9 cellular contexts compared by ENCODE assay signal in genomic region chr7:69695998-69696657, GRCh38.
DNase-seq lines count a peak whose midpoint lies in the region; ATAC-seq and TF ChIP-seq lines count a peak whose summit lies in the region.
"Had no signal": no experiment of that assay in that cellular context is flagged by ENCODE, and none has a peak within 500 bp of the region (broad histone marks: within the 10 kb centered on the region; RNA-seq: fewer than 3 reads in every experiment).

No MANE protein-coding gene starts in this region.

- no peak overlapping the region for H2AK5ac ChIP-seq in H9 (ENCODE audit: insufficient read length, low read length)

- no peak overlapping the region for H2BK20ac ChIP-seq in H9 (ENCODE audit: low read depth, low read length, poor library complexity, severe bottlenecking)

- no peak overlapping the region for H2BK5ac ChIP-seq in H9 (ENCODE audit: insufficient read length, low read length)

- no peaks in the 10 kb centered on the region for H3K4me1 ChIP-seq in H9 (ENCODE audit: insufficient read depth, low read length)

- no peak overlapping the region for H3T11ph ChIP-seq in H9 (ENCODE audit: low read length)

- no peak overlapping the region for H2BK12ac ChIP-seq in H9 (ENCODE audit: insufficient read length, low read depth, low read length)

- no peak overlapping the region for H3K27ac ChIP-seq in H9 (ENCODE audit: insufficient read length, low read depth, low read length)

- no peaks in the 10 kb centered on the region for H3K9me3 Mint-ChIP-seq in natural killer cell treated with Interleukin-12 subunit alpha and Interleukin-12 subunit beta and Interleukin-15 and Interleukin-18, amount 100 ng/mL, for 72 hours
- H3K9me3 Mint-ChIP-seq in H9 (no peaks in the 10 kb centered on the region), CD14-positive monocyte (no peaks in the 10 kb centered on the region)

- TF ChIP-seq CTCF in H9 (conservative IDR thresholded peaks at IDR 0.05) (no peak), CD14-positive monocyte (IDR thresholded peaks at IDR 0.05) (no peak)

- H2AFZ ChIP-seq in H9 (ENCODE audit: low read length), result no peak overlapping the region

- H2BK120ac ChIP-seq in H9 (ENCODE audit: low read depth, low read length, poor library complexity, severe bottlenecking), result no peak overlapping the region

- no peaks in the 10 kb centered on the region for H3K23me2 ChIP-seq in H9 (ENCODE audit: insufficient read length, low read depth, low read length, poor library complexity, severe bottlenecking)

- H3K9ac ChIP-seq in H9 (ENCODE audit: extremely low read depth, insufficient read length, low read length), result no peak overlapping the region

- H3K4me2 ChIP-seq in H9 (ENCODE audit: insufficient read depth, insufficient read length, low read length), result no peak overlapping the region

- H4K5ac ChIP-seq in H9 (ENCODE audit: insufficient read length, low read depth, low read length), result no peak overlapping the region

- ATAC-seq in HG02588 (IDR thresholded peaks at IDR 0.05; ENCODE audit: unreplicated experiment), result peak; percentile 87
- ATAC-seq in HG03565 (IDR thresholded peaks at IDR 0.05; ENCODE audit: unreplicated experiment), result peak; percentile 89
- peak; percentile 76 to 85 for ATAC-seq in natural killer cell treated with Interleukin-12 subunit alpha and Interleukin-12 subunit beta and Interleukin-15 and Interleukin-18, amount 100 ng/mL, for 72 hours

- peaks cover 32 to 36% of the 10 kb centered on the region in 2 donors for H3K4me1 Mint-ChIP-seq in natural killer cell treated with Interleukin-12 subunit alpha and Interleukin-12 subunit beta and Interleukin-15 and Interleukin-18, amount 100 ng/mL, for 72 hours (ENCODE audit: low read depth in 2 of 2)
- peaks cover 3 to 9% of the 10 kb centered on the region in 2 experiments; a peak in 2 of 4 replicates for H3K4me1 Mint-ChIP-seq in H9
- peaks cover 10% of the 10 kb centered on the region for H3K4me1 Mint-ChIP-seq in CD14-positive monocyte

- no CpG with 5 or more reads among the region's 8 CpGs for WGBS in H9 (ENCODE audit: extremely low coverage, insufficient read length, low lambda C conversion rate)

- peak overlapping the region in 1 of 2 donors; percentile 68 for H3K27ac Mint-ChIP-seq in natural killer cell treated with Interleukin-12 subunit alpha and Interleukin-12 subunit beta and Interleukin-15 and Interleukin-18, amount 100 ng/mL, for 72 hours
- H3K27ac Mint-ChIP-seq in H9, result no peak overlapping the region
- H3K27ac Mint-ChIP-seq in CD14-positive monocyte, result no peak overlapping the region
- H3K27ac Mint-ChIP-seq: activated CD4-positive, alpha-beta T cell treated with anti-CD3 and anti-CD28 coated beads, Interleukin-2, amount 10 ng/mL, durations not matched to agents 7 days and 5 days had no signal

- intact Hi-C loops in CD14-positive monocyte (cut with micrococcal nuclease), result no loop called here

- H3K4ac ChIP-seq in H9 (ENCODE audit: low read depth, low read length), result no peak overlapping the region

- H3K79me2 ChIP-seq in H9 (ENCODE audit: insufficient read depth, low read length), result no peaks in the 10 kb centered on the region; the same call in 1 of the 2 replicates

- peaks cover 0 to 4% of the 10 kb centered on the region in 2 donors for H3K27me3 Mint-ChIP-seq in natural killer cell treated with Interleukin-12 subunit alpha and Interleukin-12 subunit beta and Interleukin-15 and Interleukin-18, amount 100 ng/mL, for 72 hours
- H3K27me3 Mint-ChIP-seq in H9 (ENCODE audit: low read depth) (no peaks in the 10 kb centered on the region; the same call in 1 of the 2 replicates), CD14-positive monocyte (ENCODE audit: low read depth in 3 of 3) (peaks cover 0 to 3% (median 0%) of the 10 kb centered on the region in 3 donors)

- no peak overlapping the region for H4K8ac ChIP-seq in H9 (replicated peaks; ENCODE audit: insufficient read length, low read depth, low read length)

- no peaks in the 10 kb centered on the region for H3K9me3 ChIP-seq in H9 (ENCODE audit: control insufficient read depth, low read depth, low read length)

- no peaks in the 10 kb centered on the region for H3K27me3 ChIP-seq in H9 (ENCODE audit: insufficient read depth, low read length)

- no peaks in the 10 kb centered on the region for H4K20me1 ChIP-seq in H9 (ENCODE audit: control insufficient read depth, insufficient read depth, insufficient read length)

- H3K4me3 Mint-ChIP-seq in natural killer cell treated with Interleukin-12 subunit alpha and Interleukin-12 subunit beta and Interleukin-15 and Interleukin-18, amount 100 ng/mL, for 72 hours, result peak overlapping the region; percentile 76
- no peak overlapping the region for H3K4me3 Mint-ChIP-seq in H9
- H3K4me3 Mint-ChIP-seq in CD14-positive monocyte, result no peak overlapping the region
- H3K4me3 Mint-ChIP-seq: activated CD4-positive, alpha-beta T cell treated with anti-CD3 and anti-CD28 coated beads, Interleukin-2, amount 10 ng/mL, durations not matched to agents 7 days and 5 days had no signal

- peak; percentile 48 for DNase-seq in NCI-H2107 treated with DMSO at 0.1 percent for 48 hours (lab: John Stamatoyannopoulos, UW; ENCODE audit: unreplicated experiment)
- DNase-seq in NCI-H2107 (lab: John Stamatoyannopoulos, UW), result no peak
- no peak for DNase-seq in natural killer cell treated with Interleukin-12 subunit alpha and Interleukin-12 subunit beta and Interleukin-15 and Interleukin-18, amount 100 ng/mL, for 72 hours (ENCODE audit: low spot score)
- no peak for DNase-seq in COLO829 (ENCODE audit: low spot score)
- no peak for DNase-seq in H9
- no peak for DNase-seq in CD14-positive monocyte (ENCODE audit: low spot score)
- DNase-seq: activated CD4-positive, alpha-beta T cell treated with anti-CD3 and anti-CD28 coated beads, Interleukin-2, amount 10 ng/mL, durations not matched to agents 7 days and 5 days had no signal

- no peak overlapping the region for H2BK15ac ChIP-seq in H9 (ENCODE audit: low read depth, low read length)

- H3K14ac ChIP-seq in H9 (ENCODE audit: insufficient read depth, low read length), result no peak overlapping the region

- no peak overlapping the region for H3K23ac ChIP-seq in H9 (ENCODE audit: insufficient read length, low read depth, low read length)

- H3K18ac ChIP-seq in H9 (ENCODE audit: insufficient read length, low read depth, low read length), result no peak overlapping the region

- H3K36me3 Mint-ChIP-seq in natural killer cell treated with Interleukin-12 subunit alpha and Interleukin-12 subunit beta and Interleukin-15 and Interleukin-18, amount 100 ng/mL, for 72 hours, result no peaks in the 10 kb centered on the region
- H3K36me3 Mint-ChIP-seq in H9 (ENCODE audit: insufficient read depth in 1 of 3, low read depth in 3 of 3) (no peaks in the 10 kb centered on the region), CD14-positive monocyte (no peaks in the 10 kb centered on the region)

- no peak overlapping the region for H4K91ac ChIP-seq in H9 (ENCODE audit: insufficient read length, low read depth, low read length)

- no peak overlapping the region for H3K56ac ChIP-seq in H9 (ENCODE audit: insufficient read length, low read depth, low read length)

- H3K79me1 ChIP-seq in H9 (ENCODE audit: insufficient read depth, low read depth, low read length, poor library complexity, severe bottlenecking), result no peaks in the 10 kb centered on the region
